27 cellular contexts compared by ENCODE assay signal in the genomic region with DNA sequence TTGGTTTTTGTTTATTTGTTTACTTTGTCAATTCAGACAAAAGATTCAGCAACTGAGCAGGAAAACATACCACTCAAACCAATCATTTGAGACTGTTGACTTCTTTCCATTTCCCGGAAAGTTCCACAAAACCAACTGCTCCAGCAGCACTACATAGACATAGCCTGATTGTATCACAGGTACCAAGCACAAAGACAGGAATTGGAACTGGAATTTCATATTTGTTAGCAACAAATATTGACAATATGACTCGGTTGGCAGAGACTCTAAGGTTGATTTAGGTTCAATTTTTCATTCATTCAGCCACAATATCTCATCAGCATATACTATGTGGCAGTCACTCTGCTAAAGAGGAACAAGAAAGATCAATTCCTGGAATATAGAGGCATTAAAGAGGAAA.
"Had no signal": no experiment of that assay in that cellular context is flagged by ENCODE, and none has a peak within 500 bp of the region (broad histone marks: within the 10 kb centered on the region; RNA-seq: fewer than 3 reads in every experiment).

No MANE protein-coding gene starts in this region.

- FAIRE-seq: islet of Langerhans, kidney had no signal

- H3K27ac ChIP-seq: left lung, lower lobe of right lung, ovary, skin epidermis, stomach, testis, thyroid gland, transverse colon, upper lobe of left lung, vagina had no signal

- H3K9me3 ChIP-seq: lower lobe of right lung, testis, thyroid gland, transverse colon, vagina had no signal

- H3K4me1 ChIP-seq: left lung, lower lobe of right lung, stomach, testis, thyroid gland, transverse colon, upper lobe of left lung, vagina had no signal

- H3K4me3 ChIP-seq: left lung, lower lobe of right lung, ovary, skin epidermis, stomach, testis, thyroid gland, transverse colon, upper lobe of left lung, vagina had no signal

- H3K27me3 ChIP-seq: left lung, ovary, stomach, testis, thyroid gland, transverse colon, upper lobe of left lung, vagina had no signal

- DNase-seq: hypothalamus; immature natural killer cell; kidney; left colon; left lung; lower lobe of right lung; mesendoderm; naive B cell; ovary; retina; right cardiac atrium; stimulated activated CD4-positive, alpha-beta T cell treated with anti-CD3 and anti-CD28 coated beads, Interleukin-12 subunit alpha, Interleukin-12 subunit beta, amount 100 ng/mL, for 4 hours; stimulated activated CD4-positive, alpha-beta T cell treated with anti-CD3 and anti-CD28 coated beads, Interleukin-15, amount 100 ng/mL, for 24 hours; stimulated activated CD4-positive, alpha-beta T cell treated with anti-CD3 and anti-CD28 coated beads, Interleukin-2, amount 100 ng/mL, for 24 hours; stimulated activated CD4-positive, alpha-beta T cell treated with anti-CD3 and anti-CD28 coated beads, Interleukin-4, amount 100 ng/mL, for 1 hour; stimulated activated naive B cell treated with anti-CD40 and anti-IgM and Interleukin-4, amounts not matched to agents 10 μg/mL and 1 μg/mL and 100 μg/mL, for 72 hours; stimulated activated naive CD8-positive, alpha-beta T cell treated with anti-CD3 and anti-CD28 coated beads, Interleukin-15, Interleukin-2, amounts not matched to agents 100 U/mL and 50 U/mL, for 24 hours; stomach; testis; thyroid gland; transverse colon; upper lobe of left lung had no signal

- H3K36me3 ChIP-seq: left lung, lower lobe of right lung, ovary, stomach, thyroid gland, transverse colon, upper lobe of left lung, vagina had no signal

- ATAC-seq: left colon; left lung; lower lobe of right lung; natural killer cell treated with Interleukin-12 subunit alpha and Interleukin-12 subunit beta and Interleukin-15 and Interleukin-18, amount 100 ng/mL, for 72 hours; right cardiac atrium; sciatic nerve; stimulated activated naive B cell treated with anti-CD40 and anti-IgM and Interleukin-4, amounts not matched to agents 10 μg/mL and 1 μg/mL and 100 μg/mL, for 72 hours; stimulated activated naive CD8-positive, alpha-beta T cell treated with anti-CD3 and anti-CD28 coated beads, Interleukin-15, Interleukin-2, amounts not matched to agents 100 U/mL and 50 U/mL, for 24 hours had no signal
